ENCODE assay signal across 8 cellular contexts in the genomic region with DNA sequence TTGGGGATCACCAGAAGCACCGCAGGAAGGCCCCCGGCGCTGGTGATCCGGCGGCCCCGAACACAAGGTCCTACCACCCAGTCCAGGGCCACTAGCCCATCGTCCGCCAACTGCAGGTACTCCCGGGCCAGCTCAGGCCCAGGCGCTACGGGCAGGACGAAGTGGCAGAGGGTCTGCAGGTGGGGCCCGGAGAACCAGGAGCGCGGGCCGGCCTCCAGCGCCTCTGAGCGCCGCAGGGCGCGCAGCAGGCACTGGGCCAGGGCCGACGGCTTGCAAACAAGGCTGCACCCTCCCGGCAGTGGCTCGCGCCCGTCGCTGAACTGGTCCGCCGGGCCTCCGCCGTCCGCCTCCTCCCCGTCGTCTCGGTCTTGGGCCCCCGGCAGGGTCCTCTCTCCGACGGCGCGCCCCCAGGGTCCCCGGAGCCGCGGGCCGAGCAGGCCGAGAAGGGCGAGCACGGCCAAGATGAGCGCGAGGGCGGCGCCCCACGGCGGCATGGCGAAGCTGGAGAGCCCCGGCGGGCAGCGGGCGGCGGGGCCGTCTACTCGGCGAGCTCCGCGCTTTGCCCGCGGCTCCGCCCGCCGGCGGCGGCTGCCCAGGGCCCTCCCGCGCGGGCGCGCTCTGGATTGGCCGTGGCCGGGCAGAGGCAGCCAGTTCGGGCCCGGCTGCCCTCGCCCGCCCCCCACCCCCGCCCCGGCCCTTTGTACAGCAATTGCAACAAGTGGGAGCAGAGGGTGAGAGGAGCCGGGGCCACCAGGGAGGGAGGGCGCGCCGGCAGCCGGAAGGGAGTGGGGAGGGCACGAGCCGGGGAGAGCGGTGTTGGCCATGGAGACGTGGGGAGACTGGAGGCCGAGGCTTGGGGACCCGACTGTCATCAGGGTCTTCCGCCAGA. TPM values are rescaled to one million over a fixed set of nuclear protein-coding genes. Genes with fewer than 3 reads are reported as not detected.
DNase-seq lines count a peak whose midpoint lies in the region; ATAC-seq and TF ChIP-seq lines count a peak whose summit lies in the region.

A gene with protein sequence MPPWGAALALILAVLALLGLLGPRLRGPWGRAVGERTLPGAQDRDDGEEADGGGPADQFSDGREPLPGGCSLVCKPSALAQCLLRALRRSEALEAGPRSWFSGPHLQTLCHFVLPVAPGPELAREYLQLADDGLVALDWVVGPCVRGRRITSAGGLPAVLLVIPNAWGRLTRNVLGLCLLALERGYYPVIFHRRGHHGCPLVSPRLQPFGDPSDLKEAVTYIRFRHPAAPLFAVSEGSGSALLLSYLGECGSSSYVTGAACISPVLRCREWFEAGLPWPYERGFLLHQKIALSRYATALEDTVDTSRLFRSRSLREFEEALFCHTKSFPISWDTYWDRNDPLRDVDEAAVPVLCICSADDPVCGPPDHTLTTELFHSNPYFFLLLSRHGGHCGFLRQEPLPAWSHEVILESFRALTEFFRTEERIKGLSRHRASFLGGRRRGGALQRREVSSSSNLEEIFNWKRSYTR (minus strand): TSS at position 565 of the 889 bp plus-strand sequence. CDS start 71 bp downstream, at position 494.

- peak; percentile 80 for DNase-seq in GM06990 (ENCODE audit: extremely low read depth, insufficient read length)
- DNase-seq in NT2/D1 (ENCODE audit: low read depth, low spot score), result no peak
- DNase-seq in activated T-cell treated with anti-CD3 and anti-CD28 coated beads for 48 hours (ENCODE audit: low read depth), result peak; percentile 71
- no peak for DNase-seq in thoracic aorta (ENCODE audit: low spot score)
- no peak for DNase-seq in COLO829 (ENCODE audit: low spot score)

- H3K27me3 ChIP-seq in GM06990 (replicated peaks; ENCODE audit: control insufficient read depth, insufficient read depth, low read length) (no peaks in the 10 kb centered on the region), NT2/D1 (ENCODE audit: insufficient read depth, insufficient read length) (peaks cover 21% of the 10 kb centered on the region), mucosa of stomach (ENCODE audit: control insufficient read depth, insufficient read depth, low read length) (no peaks in the 10 kb centered on the region), thoracic aorta (replicated peaks; ENCODE audit: insufficient read depth) (no peaks in the 10 kb centered on the region)

- TF ChIP-seq CTCF in GM06990 (IDR thresholded peaks at IDR 0.05; ENCODE audit: insufficient read depth, low read length, poor library complexity, severe bottlenecking) (no peak), thoracic aorta (IDR thresholded peaks at IDR 0.05) (peak; percentile 10)

- ATAC-seq in HG03108 (IDR thresholded peaks at IDR 0.05; ENCODE audit: unreplicated experiment), result peak; percentile 21
- ATAC-seq in esophagus mucosa, result peak; percentile 43
- no peak for ATAC-seq in thoracic aorta (ENCODE audit: insufficient number of reproducible peaks, low FRiP score, low read depth)

- peaks cover 7% of the 10 kb centered on the region for H3K36me3 ChIP-seq in GM06990 (ENCODE audit: control insufficient read depth, insufficient read depth, low read length)
- peaks cover 4% of the 10 kb centered on the region for H3K36me3 ChIP-seq in NT2/D1 (ENCODE audit: insufficient read depth, insufficient read length, low read length)
- no peaks in the 10 kb centered on the region for H3K36me3 ChIP-seq in mucosa of stomach (ENCODE audit: control insufficient read depth, insufficient read depth, low read length)
- H3K36me3 ChIP-seq in thoracic aorta, result no peaks in the 10 kb centered on the region

- peaks cover 2% of the 10 kb centered on the region for H3K4me1 ChIP-seq in NT2/D1 (ENCODE audit: insufficient read depth, insufficient read length)
- peaks cover 28% of the 10 kb centered on the region for H3K4me1 ChIP-seq in mucosa of stomach (ENCODE audit: control insufficient read depth, insufficient read depth, low read length)
- peaks cover 6 to 36% of the 10 kb centered on the region in 2 donors for H3K4me1 ChIP-seq in thoracic aorta (ENCODE audit: control insufficient read depth in 1 of 2, low read depth in 2 of 2)

- peak within 1 kb of the TSS; percentile 72 for H3K4me3 ChIP-seq in GM06990 (replicated peaks; ENCODE audit: low read depth, low read length)
- peak within 1 kb of the TSS; percentile 68 for H3K4me3 ChIP-seq in NT2/D1 (ENCODE audit: insufficient read length, low read depth)
- peak within 1 kb of the TSS; percentile 77 for H3K4me3 ChIP-seq in mucosa of stomach (ENCODE audit: low read length)
- peak within 1 kb of the TSS; percentile 92 for H3K4me3 ChIP-seq in thoracic aorta

- H3K27ac ChIP-seq in thoracic aorta, result peak within 1 kb of the TSS; percentile 75 to 93

- H3K9me3 ChIP-seq in NT2/D1 (ENCODE audit: insufficient read depth, low read length) (no peaks in the 10 kb centered on the region), mucosa of stomach (ENCODE audit: control insufficient read depth, low read length) (no peaks in the 10 kb centered on the region), thoracic aorta (no peaks in the 10 kb centered on the region)

- H3K9ac ChIP-seq in NT2/D1 (ENCODE audit: insufficient read length, low read depth) (peak within 1 kb of the TSS; percentile 82), mucosa of stomach (ENCODE audit: low read length) (peak within 1 kb of the TSS; percentile 76)

RNA-seq across cellular contexts. Expression of the gene that starts here (rescaled TPM):
- total RNA-seq in esophagus mucosa (2.5 TPM), thoracic aorta (10 to 100 TPM; 11.3 to 24.0 TPM)

Comparison
In these comparisons a context has a peak if more than half of its experiments do, and no peak if none do; other contexts are left out.
1. DNase-seq: peak in GM06990 (single experiment) and activated T-cell treated with anti-CD3 and anti-CD28 coated beads for 48 hours (single experiment); none in NT2/D1 (single experiment), thoracic aorta (single experiment) and COLO829 (single experiment).
2. Peak in every context shown above with its lines, with median percentiles within 50 percentile points of each other: H3K4me3 ChIP-seq.